8 cellular contexts compared by ENCODE assay signal in genomic region chr4:10116625-10117423, GRCh38. TPM values are rescaled to one million over a fixed set of nuclear protein-coding genes. Genes with fewer than 3 reads are reported as not detected.
DNase-seq lines count a peak whose midpoint lies in the region; TF ChIP-seq lines count a peak whose summit lies in the region.

WDR1 (minus strand) TSS chr4:10116799; CDS start chr4:10116666, 133 bp downstream.

- intact Hi-C loops in stomach (cut with DNase I; ENCODE audit: low total_unique reads): no loop called here

- in situ Hi-C loops in G401 (cut with HindIII; ENCODE audit: low sequenced_read_pairs) (no loop called here), HAP-1 (cut with MboI; ENCODE audit: low sequenced_read_pairs) (no loop called here)

- peak within 1 kb of the TSS; percentile 98 for H3K27ac Mint-ChIP-seq in neural crest cell (ENCODE audit: unreplicated experiment)

- H3K79me2 ChIP-seq in MM.1S (ENCODE audit: low read length): peaks cover 44% of the 10 kb centered on the region

- peak within 1 kb of the TSS; percentile 89 for H3K27ac ChIP-seq in MM.1S (ENCODE audit: low read length)
- peak within 1 kb of the TSS; percentile 94 to 99 (median 97) for H3K27ac ChIP-seq in stomach

- H3K4me1 ChIP-seq in HAP-1: peaks cover 10% of the 10 kb centered on the region
- peaks cover 21% of the 10 kb centered on the region for H3K4me1 ChIP-seq in MM.1S (ENCODE audit: low read length)
- H3K4me1 ChIP-seq in stomach: peaks cover 23 to 64% (median 55%) of the 10 kb centered on the region in 4 donors

- TF ChIP-seq POLR2A in stomach (IDR thresholded peaks at IDR 0.05): peak in 2 of 4 donors; percentile 90 to 97

- peak within 1 kb of the TSS; percentile 96 for H3K9ac ChIP-seq in MM.1S (ENCODE audit: low read length)

- peaks cover 4% of the 10 kb centered on the region for H3K36me3 Mint-ChIP-seq in neural crest cell (ENCODE audit: low read depth)

- H3K9me2 ChIP-seq in MM.1S (replicated peaks; ENCODE audit: insufficient read depth, low read length): no peaks in the 10 kb centered on the region

- 0% methylated on average over 26 to 90 of the region's 90 CpGs for WGBS in stomach, 5 donors

- H4K20me1 ChIP-seq in MM.1S (ENCODE audit: insufficient read depth, low read length): peaks cover 10% of the 10 kb centered on the region

- H2AFZ ChIP-seq in MM.1S (ENCODE audit: low read length): no peak within 1 kb of the TSS

- H3K27me3 ChIP-seq in HAP-1 (ENCODE audit: low read depth): no peaks in the 10 kb centered on the region
- no peaks in the 10 kb centered on the region for H3K27me3 ChIP-seq in MM.1S (replicated peaks; ENCODE audit: insufficient read depth, low read length)
- H3K27me3 ChIP-seq in stomach: no peaks in the 10 kb centered on the region

- no peak for TF ChIP-seq CTCF in MM.1S (IDR thresholded peaks at IDR 0.05; ENCODE audit: low read length)
- TF ChIP-seq CTCF in fibroblast of villous mesenchyme (IDR thresholded peaks at IDR 0.05; ENCODE audit: insufficient read depth, low read depth, low read length): no peak
- TF ChIP-seq CTCF in neural crest cell (conservative IDR thresholded peaks at IDR 0.05): no peak
- no peak for TF ChIP-seq CTCF in stomach (IDR thresholded peaks at IDR 0.05)

- no peak for TF ChIP-seq EP300 in stomach (IDR thresholded peaks at IDR 0.05)

- peaks cover 39% of the 10 kb centered on the region for H3K4me1 Mint-ChIP-seq in neural crest cell

- H3K9me3 Mint-ChIP-seq in neural crest cell: no peaks in the 10 kb centered on the region

- peak within 1 kb of the TSS; percentile 94 for H3K4me3 Mint-ChIP-seq in neural crest cell

- H3K36me3 ChIP-seq in HAP-1 (replicated peaks) (peaks cover 43% of the 10 kb centered on the region), MM.1S (replicated peaks; ENCODE audit: insufficient read depth, low read length) (peaks cover 20% of the 10 kb centered on the region), stomach (peaks cover 28 to 37% (median 34%) of the 10 kb centered on the region in 4 donors)

- peak within 1 kb of the TSS; percentile 72 for H3K4me3 ChIP-seq in HAP-1
- peak within 1 kb of the TSS; percentile 82 for H3K4me3 ChIP-seq in MM.1S (ENCODE audit: low read length)
- peak within 1 kb of the TSS; percentile 79 for H3K4me3 ChIP-seq in fibroblast of villous mesenchyme (ENCODE audit: low read depth, low read length)
- peak within 1 kb of the TSS; percentile 70 to 96 (median 94) for H3K4me3 ChIP-seq in stomach

- H3K9me3 ChIP-seq in HAP-1 (no peaks in the 10 kb centered on the region), MM.1S (replicated peaks; ENCODE audit: insufficient read depth, low read length) (no peaks in the 10 kb centered on the region), stomach (no peaks in the 10 kb centered on the region)

- 0 out of 2 replicates have a peak, but pooled peaks cover 4% of the 10 kb centered on the region for H3F3A ChIP-seq in MM.1S (ENCODE audit: insufficient read depth, low read length)

- H3K27me3 Mint-ChIP-seq in neural crest cell (ENCODE audit: low read depth): no peaks in the 10 kb centered on the region

- peak; percentile 87 for DNase-seq in G401 (ENCODE audit: low spot score)
- peak; percentile 89 to 95 for DNase-seq in HAP-1 (ENCODE audit: low spot score in 2 of 2)
- peak; percentile 97 for DNase-seq in MM.1S
- DNase-seq in SIG-M5 treated with dmso at 0.1 percent for 504 hours (lab: John Stamatoyannopoulos, UW; ENCODE audit: unreplicated experiment): peak; percentile 93
- peak; percentile 92 for DNase-seq in activated gamma-delta T cell treated with Interleukin-2 at 50 U/mL for 16 hours
- peak; percentile 96 for DNase-seq in fibroblast of villous mesenchyme (ENCODE audit: low read depth)
- DNase-seq in neural crest cell (ENCODE audit: low read depth, low spot score): peak; percentile 84
- DNase-seq in stomach: peak; percentile 97

- peak within 1 kb of the TSS; percentile 86 for H3K4me2 ChIP-seq in MM.1S (ENCODE audit: low read depth, low read length)

RNA-seq across cellular contexts. Expression of gene WDR1, which starts in this region (rescaled TPM):
- 300 and 383 TPM in 2 replicates for total RNA-seq in G401 (2014; rRNA removed; shearing (Covaris generic))
- total RNA-seq in fibroblast of villous mesenchyme: 436 and 516 TPM in 2 replicates
- 154 and 155 TPM in 2 replicates for total RNA-seq in neural crest cell
- total RNA-seq in stomach: 100 to 1,000 TPM in 3 of 5 donors, 10 to 100 TPM in 2; 52.4 to 167 (median 104) TPM
- 100 to 1,000 TPM in 2 of 3 donors, 10 to 100 TPM in 1; 91.2 to 145 (median 115) TPM for polyA plus RNA-seq in stomach

Comparison
In these comparisons a context has a peak if more than half of its experiments do, and no peak if none do; other contexts are left out.
1. Peak in every context shown above with its lines: DNase-seq, H3K4me3 ChIP-seq and H3K27ac ChIP-seq.